1 cellular context compared by ENCODE assay signal in the genomic region with DNA sequence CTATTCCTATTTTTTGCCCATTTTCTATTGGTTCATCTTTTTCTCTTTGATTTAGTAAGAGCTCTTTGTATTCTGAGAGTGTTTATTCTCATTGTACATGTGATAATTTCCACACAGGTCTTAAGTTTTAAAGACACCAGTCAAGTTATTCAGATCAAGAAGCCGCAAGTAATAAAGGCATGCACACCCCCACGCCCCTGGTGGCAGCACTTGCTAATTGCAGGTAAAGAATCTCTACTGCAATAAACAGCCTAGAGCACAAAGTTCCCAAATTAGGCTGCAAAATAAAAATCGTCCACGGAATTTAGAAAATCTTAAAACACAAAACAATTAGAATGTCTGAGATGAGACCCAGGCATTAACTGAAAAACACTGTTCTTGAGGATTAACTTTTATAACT.
TF ChIP-seq lines count a peak whose summit lies in the region.

No MANE protein-coding gene starts in this region.

TF ChIP-seq in GM23338, 12 proteins besides CTCF, POLR2A, EP300 and RAD21 (continued from another document):
- TF ChIP-seq, protein P1, sequence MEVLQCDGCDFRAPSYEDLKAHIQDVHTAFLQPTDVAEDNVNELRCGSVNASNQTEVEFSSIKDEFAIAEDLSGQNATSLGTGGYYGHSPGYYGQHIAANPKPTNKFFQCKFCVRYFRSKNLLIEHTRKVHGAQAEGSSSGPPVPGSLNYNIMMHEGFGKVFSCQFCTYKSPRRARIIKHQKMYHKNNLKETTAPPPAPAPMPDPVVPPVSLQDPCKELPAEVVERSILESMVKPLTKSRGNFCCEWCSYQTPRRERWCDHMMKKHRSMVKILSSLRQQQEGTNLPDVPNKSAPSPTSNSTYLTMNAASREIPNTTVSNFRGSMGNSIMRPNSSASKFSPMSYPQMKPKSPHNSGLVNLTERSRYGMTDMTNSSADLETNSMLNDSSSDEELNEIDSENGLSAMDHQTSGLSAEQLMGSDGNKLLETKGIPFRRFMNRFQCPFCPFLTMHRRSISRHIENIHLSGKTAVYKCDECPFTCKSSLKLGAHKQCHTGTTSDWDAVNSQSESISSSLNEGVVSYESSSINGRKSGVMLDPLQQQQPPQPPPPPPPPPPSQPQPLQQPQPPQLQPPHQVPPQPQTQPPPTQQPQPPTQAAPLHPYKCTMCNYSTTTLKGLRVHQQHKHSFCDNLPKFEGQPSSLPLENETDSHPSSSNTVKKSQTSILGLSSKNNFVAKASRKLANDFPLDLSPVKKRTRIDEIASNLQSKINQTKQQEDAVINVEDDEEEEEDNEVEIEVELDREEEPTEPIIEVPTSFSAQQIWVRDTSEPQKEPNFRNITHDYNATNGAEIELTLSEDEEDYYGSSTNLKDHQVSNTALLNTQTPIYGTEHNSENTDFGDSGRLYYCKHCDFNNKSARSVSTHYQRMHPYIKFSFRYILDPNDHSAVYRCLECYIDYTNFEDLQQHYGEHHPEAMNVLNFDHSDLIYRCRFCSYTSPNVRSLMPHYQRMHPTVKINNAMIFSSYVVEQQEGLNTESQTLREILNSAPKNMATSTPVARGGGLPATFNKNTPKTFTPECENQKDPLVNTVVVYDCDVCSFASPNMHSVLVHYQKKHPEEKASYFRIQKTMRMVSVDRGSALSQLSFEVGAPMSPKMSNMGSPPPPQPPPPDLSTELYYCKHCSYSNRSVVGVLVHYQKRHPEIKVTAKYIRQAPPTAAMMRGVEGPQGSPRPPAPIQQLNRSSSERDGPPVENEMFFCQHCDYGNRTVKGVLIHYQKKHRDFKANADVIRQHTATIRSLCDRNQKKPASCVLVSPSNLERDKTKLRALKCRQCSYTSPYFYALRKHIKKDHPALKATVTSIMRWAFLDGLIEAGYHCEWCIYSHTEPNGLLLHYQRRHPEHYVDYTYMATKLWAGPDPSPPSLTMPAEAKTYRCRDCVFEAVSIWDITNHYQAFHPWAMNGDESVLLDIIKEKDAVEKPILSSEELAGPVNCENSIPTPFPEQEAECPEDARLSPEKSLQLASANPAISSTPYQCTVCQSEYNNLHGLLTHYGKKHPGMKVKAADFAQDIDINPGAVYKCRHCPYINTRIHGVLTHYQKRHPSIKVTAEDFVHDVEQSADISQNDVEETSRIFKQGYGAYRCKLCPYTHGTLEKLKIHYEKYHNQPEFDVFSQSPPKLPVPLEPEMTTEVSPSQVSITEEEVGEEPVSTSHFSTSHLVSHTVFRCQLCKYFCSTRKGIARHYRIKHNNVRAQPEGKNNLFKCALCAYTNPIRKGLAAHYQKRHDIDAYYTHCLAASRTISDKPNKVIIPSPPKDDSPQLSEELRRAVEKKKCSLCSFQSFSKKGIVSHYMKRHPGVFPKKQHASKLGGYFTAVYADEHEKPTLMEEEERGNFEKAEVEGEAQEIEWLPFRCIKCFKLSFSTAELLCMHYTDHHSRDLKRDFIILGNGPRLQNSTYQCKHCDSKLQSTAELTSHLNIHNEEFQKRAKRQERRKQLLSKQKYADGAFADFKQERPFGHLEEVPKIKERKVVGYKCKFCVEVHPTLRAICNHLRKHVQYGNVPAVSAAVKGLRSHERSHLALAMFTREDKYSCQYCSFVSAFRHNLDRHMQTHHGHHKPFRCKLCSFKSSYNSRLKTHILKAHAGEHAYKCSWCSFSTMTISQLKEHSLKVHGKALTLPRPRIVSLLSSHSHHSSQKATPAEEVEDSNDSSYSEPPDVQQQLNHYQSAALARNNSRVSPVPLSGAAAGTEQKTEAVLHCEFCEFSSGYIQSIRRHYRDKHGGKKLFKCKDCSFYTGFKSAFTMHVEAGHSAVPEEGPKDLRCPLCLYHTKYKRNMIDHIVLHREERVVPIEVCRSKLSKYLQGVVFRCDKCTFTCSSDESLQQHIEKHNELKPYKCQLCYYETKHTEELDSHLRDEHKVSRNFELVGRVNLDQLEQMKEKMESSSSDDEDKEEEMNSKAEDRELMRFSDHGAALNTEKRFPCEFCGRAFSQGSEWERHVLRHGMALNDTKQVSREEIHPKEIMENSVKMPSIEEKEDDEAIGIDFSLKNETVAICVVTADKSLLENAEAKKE (CRISPR knock-in tag; IDR thresholded peaks at IDR 0.05): no peak
